Comparison of ENCODE assay signal across 1 cellular context in the genomic region with DNA sequence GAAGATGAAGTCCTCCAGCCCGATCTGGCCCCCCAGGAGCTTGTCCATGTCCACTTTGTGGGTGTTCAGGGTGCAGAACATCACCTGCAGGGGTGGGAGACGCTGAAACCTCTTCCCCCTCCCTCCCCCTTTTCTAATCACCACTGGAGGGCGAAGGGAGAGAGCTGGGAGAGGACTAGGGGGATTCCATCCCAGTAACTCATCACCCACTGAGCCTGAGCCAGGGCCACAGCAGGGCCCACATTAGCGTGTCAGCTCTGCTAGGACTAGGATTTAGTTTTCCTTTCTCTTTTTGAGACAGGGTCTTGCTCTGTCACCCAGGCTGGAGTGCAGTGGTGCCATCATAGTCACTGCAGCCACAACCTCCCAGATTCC.
TF ChIP-seq lines count a peak whose summit lies in the region.

No MANE protein-coding gene starts in this region.

TF ChIP-seq in HepG2, 621 proteins besides CTCF, POLR2A, EP300 and RAD21:
- TF ChIP-seq KMT2A (CRISPR knock-in tag; IDR thresholded peaks at IDR 0.05) (no peak), ZFP1 (CRISPR knock-in tag; IDR thresholded peaks at IDR 0.05) (no peak), THYN1 (CRISPR knock-in tag; IDR thresholded peaks at IDR 0.05; ENCODE audit: borderline replicate concordance, low read depth) (no peak), KDM2A (CRISPR knock-in tag; IDR thresholded peaks at IDR 0.05; ENCODE audit: borderline replicate concordance, low read depth) (no peak), HNRNPK (IDR thresholded peaks at IDR 0.05; ENCODE audit: low read depth, low read length, poor library complexity, severe bottlenecking) (no peak), SETDB1 (CRISPR knock-in tag; IDR thresholded peaks at IDR 0.05; ENCODE audit: borderline replicate concordance) (no peak), SP140L (CRISPR knock-in tag; IDR thresholded peaks at IDR 0.05; ENCODE audit: borderline replicate concordance) (no peak), SMC3 (IDR thresholded peaks at IDR 0.05; ENCODE audit: low read length) (no peak), ZNF207 (IDR thresholded peaks at IDR 0.05; ENCODE audit: borderline replicate concordance) (no peak), FOXJ3 (CRISPR knock-in tag; IDR thresholded peaks at IDR 0.05; ENCODE audit: borderline replicate concordance) (no peak), TBP (CRISPR knock-in tag; IDR thresholded peaks at IDR 0.05) (no peak), ZNF367 (CRISPR knock-in tag; IDR thresholded peaks at IDR 0.05; ENCODE audit: borderline replicate concordance) (no peak), RCOR2 (CRISPR knock-in tag; IDR thresholded peaks at IDR 0.05) (no peak)
- TF ChIP-seq, protein P1, sequence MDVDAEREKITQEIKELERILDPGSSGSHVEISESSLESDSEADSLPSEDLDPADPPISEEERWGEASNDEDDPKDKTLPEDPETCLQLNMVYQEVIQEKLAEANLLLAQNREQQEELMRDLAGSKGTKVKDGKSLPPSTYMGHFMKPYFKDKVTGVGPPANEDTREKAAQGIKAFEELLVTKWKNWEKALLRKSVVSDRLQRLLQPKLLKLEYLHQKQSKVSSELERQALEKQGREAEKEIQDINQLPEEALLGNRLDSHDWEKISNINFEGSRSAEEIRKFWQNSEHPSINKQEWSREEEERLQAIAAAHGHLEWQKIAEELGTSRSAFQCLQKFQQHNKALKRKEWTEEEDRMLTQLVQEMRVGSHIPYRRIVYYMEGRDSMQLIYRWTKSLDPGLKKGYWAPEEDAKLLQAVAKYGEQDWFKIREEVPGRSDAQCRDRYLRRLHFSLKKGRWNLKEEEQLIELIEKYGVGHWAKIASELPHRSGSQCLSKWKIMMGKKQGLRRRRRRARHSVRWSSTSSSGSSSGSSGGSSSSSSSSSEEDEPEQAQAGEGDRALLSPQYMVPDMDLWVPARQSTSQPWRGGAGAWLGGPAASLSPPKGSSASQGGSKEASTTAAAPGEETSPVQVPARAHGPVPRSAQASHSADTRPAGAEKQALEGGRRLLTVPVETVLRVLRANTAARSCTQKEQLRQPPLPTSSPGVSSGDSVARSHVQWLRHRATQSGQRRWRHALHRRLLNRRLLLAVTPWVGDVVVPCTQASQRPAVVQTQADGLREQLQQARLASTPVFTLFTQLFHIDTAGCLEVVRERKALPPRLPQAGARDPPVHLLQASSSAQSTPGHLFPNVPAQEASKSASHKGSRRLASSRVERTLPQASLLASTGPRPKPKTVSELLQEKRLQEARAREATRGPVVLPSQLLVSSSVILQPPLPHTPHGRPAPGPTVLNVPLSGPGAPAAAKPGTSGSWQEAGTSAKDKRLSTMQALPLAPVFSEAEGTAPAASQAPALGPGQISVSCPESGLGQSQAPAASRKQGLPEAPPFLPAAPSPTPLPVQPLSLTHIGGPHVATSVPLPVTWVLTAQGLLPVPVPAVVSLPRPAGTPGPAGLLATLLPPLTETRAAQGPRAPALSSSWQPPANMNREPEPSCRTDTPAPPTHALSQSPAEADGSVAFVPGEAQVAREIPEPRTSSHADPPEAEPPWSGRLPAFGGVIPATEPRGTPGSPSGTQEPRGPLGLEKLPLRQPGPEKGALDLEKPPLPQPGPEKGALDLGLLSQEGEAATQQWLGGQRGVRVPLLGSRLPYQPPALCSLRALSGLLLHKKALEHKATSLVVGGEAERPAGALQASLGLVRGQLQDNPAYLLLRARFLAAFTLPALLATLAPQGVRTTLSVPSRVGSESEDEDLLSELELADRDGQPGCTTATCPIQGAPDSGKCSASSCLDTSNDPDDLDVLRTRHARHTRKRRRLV (CRISPR knock-in tag; IDR thresholded peaks at IDR 0.05): no peak
- TF ChIP-seq, protein P2, sequence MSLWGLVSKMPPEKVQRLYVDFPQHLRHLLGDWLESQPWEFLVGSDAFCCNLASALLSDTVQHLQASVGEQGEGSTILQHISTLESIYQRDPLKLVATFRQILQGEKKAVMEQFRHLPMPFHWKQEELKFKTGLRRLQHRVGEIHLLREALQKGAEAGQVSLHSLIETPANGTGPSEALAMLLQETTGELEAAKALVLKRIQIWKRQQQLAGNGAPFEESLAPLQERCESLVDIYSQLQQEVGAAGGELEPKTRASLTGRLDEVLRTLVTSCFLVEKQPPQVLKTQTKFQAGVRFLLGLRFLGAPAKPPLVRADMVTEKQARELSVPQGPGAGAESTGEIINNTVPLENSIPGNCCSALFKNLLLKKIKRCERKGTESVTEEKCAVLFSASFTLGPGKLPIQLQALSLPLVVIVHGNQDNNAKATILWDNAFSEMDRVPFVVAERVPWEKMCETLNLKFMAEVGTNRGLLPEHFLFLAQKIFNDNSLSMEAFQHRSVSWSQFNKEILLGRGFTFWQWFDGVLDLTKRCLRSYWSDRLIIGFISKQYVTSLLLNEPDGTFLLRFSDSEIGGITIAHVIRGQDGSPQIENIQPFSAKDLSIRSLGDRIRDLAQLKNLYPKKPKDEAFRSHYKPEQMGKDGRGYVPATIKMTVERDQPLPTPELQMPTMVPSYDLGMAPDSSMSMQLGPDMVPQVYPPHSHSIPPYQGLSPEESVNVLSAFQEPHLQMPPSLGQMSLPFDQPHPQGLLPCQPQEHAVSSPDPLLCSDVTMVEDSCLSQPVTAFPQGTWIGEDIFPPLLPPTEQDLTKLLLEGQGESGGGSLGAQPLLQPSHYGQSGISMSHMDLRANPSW (CRISPR knock-in tag; IDR thresholded peaks at IDR 0.05; ENCODE audit: borderline replicate concordance): no peak
- TF ChIP-seq, protein P3, sequence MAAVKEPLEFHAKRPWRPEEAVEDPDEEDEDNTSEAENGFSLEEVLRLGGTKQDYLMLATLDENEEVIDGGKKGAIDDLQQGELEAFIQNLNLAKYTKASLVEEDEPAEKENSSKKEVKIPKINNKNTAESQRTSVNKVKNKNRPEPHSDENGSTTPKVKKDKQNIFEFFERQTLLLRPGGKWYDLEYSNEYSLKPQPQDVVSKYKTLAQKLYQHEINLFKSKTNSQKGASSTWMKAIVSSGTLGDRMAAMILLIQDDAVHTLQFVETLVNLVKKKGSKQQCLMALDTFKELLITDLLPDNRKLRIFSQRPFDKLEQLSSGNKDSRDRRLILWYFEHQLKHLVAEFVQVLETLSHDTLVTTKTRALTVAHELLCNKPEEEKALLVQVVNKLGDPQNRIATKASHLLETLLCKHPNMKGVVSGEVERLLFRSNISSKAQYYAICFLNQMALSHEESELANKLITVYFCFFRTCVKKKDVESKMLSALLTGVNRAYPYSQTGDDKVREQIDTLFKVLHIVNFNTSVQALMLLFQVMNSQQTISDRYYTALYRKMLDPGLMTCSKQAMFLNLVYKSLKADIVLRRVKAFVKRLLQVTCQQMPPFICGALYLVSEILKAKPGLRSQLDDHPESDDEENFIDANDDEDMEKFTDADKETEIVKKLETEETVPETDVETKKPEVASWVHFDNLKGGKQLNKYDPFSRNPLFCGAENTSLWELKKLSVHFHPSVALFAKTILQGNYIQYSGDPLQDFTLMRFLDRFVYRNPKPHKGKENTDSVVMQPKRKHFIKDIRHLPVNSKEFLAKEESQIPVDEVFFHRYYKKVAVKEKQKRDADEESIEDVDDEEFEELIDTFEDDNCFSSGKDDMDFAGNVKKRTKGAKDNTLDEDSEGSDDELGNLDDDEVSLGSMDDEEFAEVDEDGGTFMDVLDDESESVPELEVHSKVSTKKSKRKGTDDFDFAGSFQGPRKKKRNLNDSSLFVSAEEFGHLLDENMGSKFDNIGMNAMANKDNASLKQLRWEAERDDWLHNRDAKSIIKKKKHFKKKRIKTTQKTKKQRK (IDR thresholded peaks at IDR 0.05; ENCODE audit: low read length): no peak
